In genomic region chr2:115867024-115867423, GRCh38 we compare ENCODE assay signal across 1 cellular context.
TF ChIP-seq lines count a peak whose summit lies in the region.

No MANE protein-coding gene starts in this region.

TF ChIP-seq in HepG2, 621 proteins besides CTCF, POLR2A, EP300 and RAD21 (continued from another document):
- no peak for TF ChIP-seq AHDC1 (CRISPR knock-in tag; IDR thresholded peaks at IDR 0.05; ENCODE audit: borderline replicate concordance)
